ENCODE assay signal across 8 cellular contexts in genomic region chr19:48255376-48256303, GRCh38. TPM values are rescaled to one million over a fixed set of nuclear protein-coding genes. Genes with fewer than 3 reads are reported as not detected.
DNase-seq lines count a peak whose midpoint lies in the region; FAIRE-seq and TF ChIP-seq lines count a peak whose summit lies in the region.

Gene CARD8 (minus strand): TSS chr19:48255912. CDS start chr19:48241020, 14,892 bp downstream.

- H3K9me3 Mint-ChIP-seq in activated CD4-positive, alpha-beta memory T cell treated with anti-CD3 and anti-CD28 coated beads, Interleukin-2, amount 10 ng/mL, durations not matched to agents 7 days and 5 days = no peaks in the 10 kb centered on the region

- H3K36me3 Mint-ChIP-seq in activated CD4-positive, alpha-beta memory T cell treated with anti-CD3 and anti-CD28 coated beads, Interleukin-2, amount 10 ng/mL, durations not matched to agents 7 days and 5 days (ENCODE audit: low read depth) = peaks cover 31% of the 10 kb centered on the region

- peak within 1 kb of the TSS; percentile 95 for H3K27ac Mint-ChIP-seq in activated CD4-positive, alpha-beta memory T cell treated with anti-CD3 and anti-CD28 coated beads, Interleukin-2, amount 10 ng/mL, durations not matched to agents 7 days and 5 days

- H3K27me3 Mint-ChIP-seq in activated CD4-positive, alpha-beta memory T cell treated with anti-CD3 and anti-CD28 coated beads, Interleukin-2, amount 10 ng/mL, durations not matched to agents 7 days and 5 days = no peaks in the 10 kb centered on the region

- H3K4me1 Mint-ChIP-seq in activated CD4-positive, alpha-beta memory T cell treated with anti-CD3 and anti-CD28 coated beads, Interleukin-2, amount 10 ng/mL, durations not matched to agents 7 days and 5 days = peaks cover 68% of the 10 kb centered on the region

- H3K4me1 ChIP-seq in ectodermal cell (ENCODE audit: control insufficient read depth, insufficient read depth, low read length) = no peaks in the 10 kb centered on the region

- DNase-seq in Ammon's horn (ENCODE audit: low spot score) (peak; percentile 90), GM19239 (ENCODE audit: insufficient read length, low spot score) (no peak), HK-2 (ENCODE audit: unreplicated experiment) (peak; percentile 80), NCI-H82 treated with DMSO at 0.1 percent for 48 hours (lab: John Stamatoyannopoulos, UW; ENCODE audit: unreplicated experiment) (peak; percentile 85), lower leg skin (ENCODE audit: low spot score in 2 of 2) (peak; percentile 76 to 94)
- peak; percentile 86 for DNase-seq in activated CD4-positive, alpha-beta memory T cell treated with anti-CD3 and anti-CD28 coated beads, Interleukin-2, amount 10 ng/mL, durations not matched to agents 7 days and 5 days
- peak; percentile 59 to 77 for DNase-seq in stimulated activated CD4-positive, alpha-beta T cell treated with anti-CD3 and anti-CD28 coated beads, Interleukin-4, amount 100 ng/mL, for 4 hours

- no peak for TF ChIP-seq CTCF in lower leg skin (IDR thresholded peaks at IDR 0.05)

- no peaks in the 10 kb centered on the region for H3K36me3 ChIP-seq in ectodermal cell (ENCODE audit: control insufficient read depth, insufficient read depth, low read length)

- H3K27me3 ChIP-seq in ectodermal cell (ENCODE audit: control insufficient read depth, insufficient read depth, low read length, poor library complexity, severe bottlenecking) = peaks cover 11% of the 10 kb centered on the region

- intact Hi-C loops in lower leg skin (cut with DNase I; ENCODE audit: low total_unique reads) = no loop called here

- CTCF ChIA-PET in activated CD4-positive, alpha-beta memory T cell treated with anti-CD3 and anti-CD28 coated beads, Interleukin-2, amount 10 ng/mL, durations not matched to agents 7 days and 5 days (lab: Charles Lee) = interaction anchor here (1.1 to 1.5 kb wide), 5 partner anchors 10 to 86 kb away, joined by 3 to 8 read pairs (median 7); partner anchors contain the start of genes LIG1 and ZSWIM9

- H3K27ac ChIP-seq in ectodermal cell (ENCODE audit: insufficient read depth, low read depth, low read length, poor library complexity, severe bottlenecking) = peak within 1 kb of the TSS; percentile 62

- H3K9me3 ChIP-seq in ectodermal cell (ENCODE audit: control insufficient read depth, low read length) = no peaks in the 10 kb centered on the region

- H3K4me3 ChIP-seq in ectodermal cell (ENCODE audit: insufficient read depth, low read depth, low read length) = peak within 1 kb of the TSS; percentile 80
- peak within 1 kb of the TSS; percentile 54 for H3K4me3 ChIP-seq in lower leg skin (ENCODE audit: low read depth, poor library complexity, severe bottlenecking)

- TF ChIP-seq POLR2A in lower leg skin (IDR thresholded peaks at IDR 0.05) = no peak

- H3K4me3 Mint-ChIP-seq in activated CD4-positive, alpha-beta memory T cell treated with anti-CD3 and anti-CD28 coated beads, Interleukin-2, amount 10 ng/mL, durations not matched to agents 7 days and 5 days = peak within 1 kb of the TSS; percentile 98

- FAIRE-seq in GM19239 (lab: Jason Lieb, UNC) = peak; percentile 93

- WGBS in ectodermal cell, 2 experiments = 30 to 41% methylated on average over 12 to 14 of the region's 15 CpGs
- WGBS in lower leg skin, 2 donors = 4 to 5% methylated on average over 15 of the region's 15 CpGs

- POLR2A ChIA-PET in activated CD4-positive, alpha-beta memory T cell treated with anti-CD3 and anti-CD28 coated beads, Interleukin-2, amount 10 ng/mL, durations not matched to agents 7 days and 5 days (lab: Charles Lee) = interaction anchor here (0.7 to 8.7 kb wide), 17 partner anchors 9 to 363 kb away, joined by 3 to 101 read pairs (median 4); partner anchors contain the start of genes EMP3, LIG1, RPL18 and SYNGR4

RNA-seq across cellular contexts. Expression of gene CARD8, which starts in this region (rescaled TPM):
- 100 to 1,000 TPM; 247 to 253 TPM for total RNA-seq in activated CD4-positive, alpha-beta memory T cell treated with anti-CD3 and anti-CD28 coated beads, Interleukin-2, amount 10 ng/mL, durations not matched to agents 7 days and 5 days
- polyA plus RNA-seq in ectodermal cell (2013, experiment 1 of 4) = 34.1 TPM
- 33.2 TPM for polyA plus RNA-seq in ectodermal cell (2013, experiment 2 of 4)
- 34.1 TPM for polyA plus RNA-seq in ectodermal cell (2013, experiment 3 of 4)
- polyA plus RNA-seq in ectodermal cell (2013, experiment 4 of 4) = 30.7 TPM
- total RNA-seq in lower leg skin = 10 to 100 TPM in 3 of 4 donors, 1 to 10 TPM in 1; 9.3 to 14.1 (median 11.1) TPM

Comparison
In these comparisons a context has a peak if more than half of its experiments do, and no peak if none do; other contexts are left out.
1. RNA of gene CARD8 (total RNA-seq): 247 to 253 TPM in activated CD4-positive, alpha-beta memory T cell treated with anti-CD3 and anti-CD28 coated beads, Interleukin-2, amount 10 ng/mL, durations not matched to agents 7 days and 5 days; 9.3 to 14.1 TPM in lower leg skin; every median in the first group is over 10 times any median in the second.